Comparison of ENCODE assay signal across 8 cellular contexts in the genomic region with DNA sequence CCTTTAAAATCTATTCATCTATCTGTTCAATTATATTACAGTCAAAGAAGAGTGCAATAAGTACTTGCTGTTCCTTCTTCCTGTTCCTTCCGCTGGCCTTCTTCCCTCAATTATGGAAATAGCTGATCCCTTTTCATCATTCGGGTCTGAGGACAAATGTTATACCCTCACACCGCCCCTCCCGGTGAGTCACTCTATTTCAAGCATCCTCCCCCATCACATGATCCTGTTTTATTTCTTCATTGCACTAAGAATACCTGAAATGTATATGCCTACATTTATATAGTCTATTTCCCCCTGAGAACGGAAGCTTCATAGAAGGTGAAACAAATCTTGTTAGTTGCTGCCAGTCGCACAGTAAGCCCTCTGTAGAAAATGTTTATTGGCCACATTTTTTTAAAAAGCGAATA. TPM values are rescaled to one million over a fixed set of nuclear protein-coding genes. Genes with fewer than 3 reads are reported as not detected.
DNase-seq lines count a peak whose midpoint lies in the region; ATAC-seq and TF ChIP-seq lines count a peak whose summit lies in the region.

No MANE protein-coding gene starts in this region.

- H3K9me3 Mint-ChIP-seq in GM23338 = no peaks in the 10 kb centered on the region
- H3K9me3 Mint-ChIP-seq in chondrocyte (ENCODE audit: low read depth) = no peaks in the 10 kb centered on the region
- peaks cover 0 to 1% (median 0%) of the 10 kb centered on the region in 7 donors for H3K9me3 Mint-ChIP-seq in naive B cell

- no peak overlapping the region for H3K27ac Mint-ChIP-seq in GM23338
- no peak overlapping the region for H3K27ac Mint-ChIP-seq in chondrocyte (ENCODE audit: unreplicated experiment)
- H3K27ac Mint-ChIP-seq in naive B cell = no peak overlapping the region

- H3F3A ChIP-seq in GM23338 (replicated peaks; ENCODE audit: low read depth) = no peaks in the 10 kb centered on the region

- ATAC-seq in GM23338 (no peak), naive B cell (ENCODE audit: low read depth in 2 of 2) (peak; percentile 15), GM19463 (IDR thresholded peaks at IDR 0.05; ENCODE audit: unreplicated experiment) (no peak)

- H3K4me1 ChIP-seq in ACC112 (ENCODE audit: control insufficient read depth, insufficient read depth, low read length, unreplicated experiment) (peaks cover 48% of the 10 kb centered on the region), GM23338 (ENCODE audit: insufficient read depth) (peaks cover 58% of the 10 kb centered on the region)

- H3K4me3 ChIP-seq in ACC112 (ENCODE audit: low read depth, low read length) (peak overlapping the region; percentile 95), GM23338 (peak overlapping the region; percentile 90)

- H3K36me3 Mint-ChIP-seq in GM23338 (ENCODE audit: low read depth) (peaks cover 5% of the 10 kb centered on the region; the same call in 2 of the 3 replicates), chondrocyte (ENCODE audit: low read depth) (peaks cover 3% of the 10 kb centered on the region), naive B cell (peaks cover 0 to 8% of the 10 kb centered on the region in 2 donors)

- H3K27me3 ChIP-seq in ACC112 (ENCODE audit: insufficient read depth, low read length) (no peaks in the 10 kb centered on the region), GM23338 (ENCODE audit: insufficient read depth) (no peaks in the 10 kb centered on the region)

- H3K9me2 ChIP-seq in GM23338 (ENCODE audit: insufficient read depth) = no peaks in the 10 kb centered on the region

- H3K27me3 Mint-ChIP-seq in GM23338 (ENCODE audit: insufficient read depth, low read depth, poor library complexity) (no peaks in the 10 kb centered on the region), chondrocyte (ENCODE audit: low read depth) (no peaks in the 10 kb centered on the region), naive B cell (no peaks in the 10 kb centered on the region)

- H3K27ac ChIP-seq in ACC112 (ENCODE audit: low read depth, low read length) (peak overlapping the region; percentile 60), GM23338 (ENCODE audit: low read depth) (peak overlapping the region; percentile 20; the same call in 1 of the 2 replicates)

- H2AFZ ChIP-seq in ACC112 (ENCODE audit: low read length, unreplicated experiment) (no peak overlapping the region), GM23338 (no peak overlapping the region)

- H3K4me3 Mint-ChIP-seq in GM23338 = no peak overlapping the region
- no peak overlapping the region for H3K4me3 Mint-ChIP-seq in chondrocyte (ENCODE audit: unreplicated experiment)
- H3K4me3 Mint-ChIP-seq in naive B cell = no peak overlapping the region

- H3K36me3 ChIP-seq in ACC112 (ENCODE audit: insufficient read depth, low read length) = no peaks in the 10 kb centered on the region
- H3K36me3 ChIP-seq in GM23338 (ENCODE audit: insufficient read depth) = no peaks in the 10 kb centered on the region

- peak overlapping the region; percentile 86 for H3K4me2 ChIP-seq in GM23338

- H4K20me1 ChIP-seq in GM23338 (replicated peaks; ENCODE audit: insufficient read depth) = peaks cover 25% of the 10 kb centered on the region

- DNase-seq in GM23338 (ENCODE audit: low spot score) (peak; percentile 58), RKO (ENCODE audit: low spot score) (peak; percentile 91), chondrocyte (ENCODE audit: low spot score) (no peak), naive B cell (peak; percentile 59), GF-D8 (lab: John Stamatoyannopoulos, UW) (no peak), COLO829 (ENCODE audit: low spot score) (no peak)

- H3K79me2 ChIP-seq in ACC112 (ENCODE audit: control insufficient read depth, insufficient read depth, low read length, unreplicated experiment) = peaks cover 68% of the 10 kb centered on the region
- H3K79me2 ChIP-seq in GM23338 (replicated peaks; ENCODE audit: insufficient read depth) = peaks cover 95% of the 10 kb centered on the region

- peaks cover 29% of the 10 kb centered on the region for H3K4me1 Mint-ChIP-seq in GM23338
- H3K4me1 Mint-ChIP-seq in chondrocyte (ENCODE audit: low read depth) = peaks cover 22% of the 10 kb centered on the region
- peaks cover 20 to 38% (median 34%) of the 10 kb centered on the region in 3 donors for H3K4me1 Mint-ChIP-seq in naive B cell

- TF ChIP-seq CTCF in GM23338 (conservative IDR thresholded peaks at IDR 0.05; ENCODE audit: low read depth in 2 of 2) = no peak
- peak; percentile 14 for TF ChIP-seq CTCF in chondrocyte (IDR thresholded peaks at IDR 0.05)

TF ChIP-seq in GM23338, 12 proteins besides CTCF, POLR2A, EP300 and RAD21:
- TF ChIP-seq ZNF331 (CRISPR knock-in tag; IDR thresholded peaks at IDR 0.05; ENCODE audit: low read depth) = no peak
- peak; percentile 15; the same call in 1 of the 2 replicates for TF ChIP-seq POLR2AphosphoS5 (IDR thresholded peaks at IDR 0.05; ENCODE audit: low read depth)

RNA-seq across cellular contexts. Expression of gene SLC38A1, which starts 2.5 kb away (rescaled TPM):
- 234 and 281 TPM in 2 replicates for total RNA-seq in GM23338 (2014; rRNA removed; shearing (Covaris generic))
- polyA plus RNA-seq in GM23338 (2016; fragmentation: Nextera tagmentation; extraction: Ambion mirVana) (91.1 and 114 TPM in 2 replicates), naive B cell (ENCODE audit: low read depth in 6 of 6) (100 to 1,000 TPM; 282 to 432 (median 343) TPM)
- 83.4 to 185 TPM (median 176 TPM) in 3 replicates for total RNA-seq in chondrocyte

Comparison
In these comparisons a context has a peak if more than half of its experiments do, and no peak if none do; other contexts are left out.
1. ATAC-seq: peak in naive B cell (2 of 2); none in GM23338 (single experiment) and GM19463 (single experiment).
2. DNase-seq: peak in GM23338 (single experiment), RKO (single experiment) and naive B cell (single experiment); none in chondrocyte (single experiment), GF-D8 (single experiment) and COLO829 (single experiment).